In the genomic region with DNA sequence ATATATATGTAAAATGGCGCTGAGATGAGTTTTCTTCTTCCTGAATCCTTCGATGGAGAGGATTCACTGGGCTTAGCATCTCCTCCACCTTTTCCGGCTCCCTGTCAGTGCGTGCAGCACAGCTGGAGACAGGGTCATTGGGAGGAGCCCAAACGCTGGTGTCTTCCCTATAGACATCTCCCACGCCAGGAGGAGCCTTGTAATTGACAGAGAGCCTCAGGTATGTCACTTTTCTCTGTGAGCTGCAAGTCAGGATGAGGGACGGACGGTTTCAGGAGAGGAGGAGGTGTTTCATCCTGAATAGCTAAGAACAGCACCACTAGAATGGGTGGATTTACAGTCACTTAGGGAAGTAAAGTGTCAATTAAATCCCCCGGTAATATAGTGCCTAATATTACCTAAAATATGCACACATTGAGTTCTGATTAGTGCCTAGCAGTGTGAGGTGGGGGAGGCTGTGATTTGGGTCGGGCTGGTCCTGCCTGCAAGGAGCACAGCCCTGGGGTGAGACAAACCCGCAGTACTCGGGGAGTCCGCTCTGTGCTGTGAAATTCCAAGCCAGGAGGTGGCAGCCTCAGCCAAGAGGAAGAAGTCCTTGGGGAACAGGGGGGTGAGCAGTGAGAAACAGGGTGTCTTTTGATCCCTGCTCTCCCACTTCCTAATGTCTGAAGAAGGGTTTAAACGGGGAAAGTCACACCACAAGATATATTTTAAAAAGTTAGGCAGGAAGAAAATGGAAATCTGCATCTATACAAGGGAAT, we compare ENCODE assay signal across 8 cellular contexts. TPM values are rescaled to one million over a fixed set of nuclear protein-coding genes. Genes with fewer than 3 reads are reported as not detected.
DNase-seq lines count a peak whose midpoint lies in the region; ATAC-seq, FAIRE-seq and TF ChIP-seq lines count a peak whose summit lies in the region.

No MANE protein-coding gene starts in this region.

- H4K20me1 ChIP-seq in OCI-LY1 (ENCODE audit: insufficient read depth, low read length) = no peaks in the 10 kb centered on the region
- H4K20me1 ChIP-seq in keratinocyte (ENCODE audit: control insufficient read depth, extremely low read depth, insufficient read depth, low read length) = no peaks in the 10 kb centered on the region

- no peak overlapping the region for H3K9ac ChIP-seq in OCI-LY1 (ENCODE audit: low read length)
- no peak overlapping the region for H3K9ac ChIP-seq in keratinocyte (ENCODE audit: control insufficient read depth, extremely low read depth, insufficient read depth, low read length)

- no peak overlapping the region for H2AFZ ChIP-seq in OCI-LY1 (ENCODE audit: low read length)
- peak overlapping the region; percentile 12 for H2AFZ ChIP-seq in keratinocyte (ENCODE audit: control insufficient read depth, low read length)

- no peak for TF ChIP-seq POLR2A in body of pancreas (IDR thresholded peaks at IDR 0.05)

- peaks cover 6% of the 10 kb centered on the region; the same call in 1 of the 2 replicates for H3K27me3 ChIP-seq in OCI-LY1 (ENCODE audit: insufficient read depth, low read length)
- H3K27me3 ChIP-seq in body of pancreas = no peaks in the 10 kb centered on the region
- no peaks in the 10 kb centered on the region for H3K27me3 ChIP-seq in keratinocyte (ENCODE audit: control insufficient read depth, extremely low read depth, insufficient read depth, low read length)

- H3K4me2 ChIP-seq in OCI-LY1 (ENCODE audit: low read length) (no peak overlapping the region), keratinocyte (ENCODE audit: control insufficient read depth, extremely low read depth, insufficient read depth, low read depth, low read length) (peak overlapping the region; percentile 41)

- no peak for ATAC-seq in body of pancreas
- peak; percentile 61 for ATAC-seq in stimulated activated naive CD8-positive, alpha-beta T cell treated with anti-CD3 and anti-CD28 coated beads, Interleukin-15, Interleukin-2, amounts not matched to agents 100 U/mL and 50 U/mL, for 24 hours
- no peak for ATAC-seq in HG03097 (IDR thresholded peaks at IDR 0.05; ENCODE audit: low FRiP score, unreplicated experiment)

- H3K4me3 ChIP-seq in OCI-LY1 (ENCODE audit: low read depth, low read length, poor library complexity, severe bottlenecking) = no peak overlapping the region
- H3K4me3 ChIP-seq in body of pancreas = no peak overlapping the region
- no peak overlapping the region for H3K4me3 ChIP-seq in keratinocyte (ENCODE audit: control insufficient read depth in 2 of 3, extremely low read depth in 1 of 3, insufficient read depth in 2 of 3, low read depth in 1 of 3, low read length in 3 of 3)

- H3K9me3 ChIP-seq in OCI-LY1 (ENCODE audit: low read length) (no peaks in the 10 kb centered on the region), body of pancreas (no peaks in the 10 kb centered on the region), keratinocyte (ENCODE audit: control insufficient read depth, low read depth, low read length) (no peaks in the 10 kb centered on the region)

- DNase-seq in activated naive CD4-positive, alpha-beta T cell treated with Interleukin-2 at 50 U/mL for 16 hours = peak; percentile 36
- no peak for DNase-seq in activated naive CD4-positive, alpha-beta T cell (lab: John Stamatoyannopoulos, UW)
- DNase-seq in body of pancreas = peak; percentile 48 to 66 (median 62)
- DNase-seq in keratinocyte (ENCODE audit: low read depth, low spot score) = no peak
- DNase-seq in stimulated activated naive CD8-positive, alpha-beta T cell treated with anti-CD3 and anti-CD28 coated beads, Interleukin-15, Interleukin-2, amounts not matched to agents 100 U/mL and 50 U/mL, for 24 hours = peak; percentile 53
- no peak for DNase-seq in pons (ENCODE audit: low spot score)

- 61 to 70% methylated on average over 14 of the region's 14 CpGs for WGBS in body of pancreas, 2 donors

- H3K4me1 ChIP-seq in OCI-LY1 (ENCODE audit: insufficient read depth, low read length, severe bottlenecking) (no peaks in the 10 kb centered on the region), body of pancreas (peaks cover 37% of the 10 kb centered on the region), keratinocyte (ENCODE audit: control insufficient read depth, extremely low read depth, insufficient read depth, low read length) (peaks cover 40% of the 10 kb centered on the region)

- H3K36me3 ChIP-seq in OCI-LY1 (ENCODE audit: insufficient read depth, low read length) = no peaks in the 10 kb centered on the region
- H3K36me3 ChIP-seq in body of pancreas (replicated peaks in 1 of 2; ENCODE audit: insufficient read depth in 1 of 2, low read depth in 2 of 2) = peaks cover 0 to 7% of the 10 kb centered on the region in 2 donors
- H3K36me3 ChIP-seq in keratinocyte (ENCODE audit: control insufficient read depth in 2 of 2, extremely low read depth in 1 of 2, insufficient read depth in 2 of 2, low read length in 2 of 2) = no peaks in the 10 kb centered on the region

- dilution Hi-C loops in keratinocyte (cut with MboI; ENCODE audit: extremely low pct_ligation_motif_present, low sequenced_read_pairs) = no loop called here

- no peaks in the 10 kb centered on the region for H3F3A ChIP-seq in OCI-LY1 (ENCODE audit: insufficient read depth, low read length)

- FAIRE-seq in keratinocyte (lab: Jason Lieb, UNC) = peak; percentile 63

- H3K9me2 ChIP-seq in OCI-LY1 (ENCODE audit: low read depth, low read length) = no peaks in the 10 kb centered on the region

- intact Hi-C loops in body of pancreas (cut with DNase I) = no loop called here

- peak; percentile 53 for TF ChIP-seq CTCF in OCI-LY1 (IDR thresholded peaks at IDR 0.05; ENCODE audit: low read length)
- TF ChIP-seq CTCF in body of pancreas (IDR thresholded peaks at IDR 0.05) = peak in 5 of 7 experiments; percentile 39 to 67 (median 49)
- TF ChIP-seq CTCF in keratinocyte (optimal IDR thresholded peaks at IDR 0.05 in 1 of 3, IDR thresholded peaks at IDR 0.05 in 1 of 3, conservative IDR thresholded peaks at IDR 0.05 in 1 of 3; ENCODE audit: extremely low read depth in 1 of 3, insufficient read depth in 2 of 3, low read length in 3 of 3) = peak; percentile 67 to 91 (median 69)

- H3K79me2 ChIP-seq in OCI-LY1 (ENCODE audit: insufficient read depth, low read length) (no peaks in the 10 kb centered on the region), keratinocyte (ENCODE audit: control insufficient read depth, insufficient read depth, low read length) (no peaks in the 10 kb centered on the region)

- H3K27ac ChIP-seq in OCI-LY1 (ENCODE audit: low read depth, low read length, poor library complexity, severe bottlenecking) (no peak overlapping the region), body of pancreas (peak overlapping the region in 3 of 4 donors; percentile 74 to 81 (median 77)), keratinocyte (ENCODE audit: control insufficient read depth, insufficient read depth, low read length) (no peak overlapping the region)

- H3K9me1 ChIP-seq in keratinocyte (ENCODE audit: control insufficient read depth, extremely low read depth, insufficient read depth, low read length) = no peaks in the 10 kb centered on the region

RNA-seq across cellular contexts. Expression of a gene that starts 28.2 kb away (rescaled TPM):
- total RNA-seq in body of pancreas = 10 to 100 TPM; 14.3 to 15.5 TPM
- 3.1 to 4.9 TPM (median 3.8 TPM) in 3 replicates for polyA plus RNA-seq in keratinocyte
- 0.49 TPM for polyA plus RNA-seq in keratinocyte (2011; ENCODE audit: low read depth)
- polyA plus RNA-seq in keratinocyte (2011; cell fraction: cytosol; rRNA removed) = 3.5 and 5.2 TPM in 2 replicates
- polyA plus RNA-seq in keratinocyte (2011; cell fraction: nucleus; rRNA removed) = 7.2 and 11.1 TPM in 2 replicates
- 4.1 and 5.0 TPM in 2 replicates for polyA plus RNA-seq in keratinocyte (2012; ENCODE audit: low replicate concordance)
- polyA minus RNA-seq in keratinocyte = 2.3 to 8.4 TPM (median 3.1 TPM) in 3 replicates
- 4.8 TPM for polyA minus RNA-seq in keratinocyte (2011; cell fraction: cytosol; rRNA and poly(A)+ RNA removed)
- 2.0 and 3.1 TPM in 2 replicates for polyA minus RNA-seq in keratinocyte (2011; cell fraction: nucleus; rRNA and poly(A)+ RNA removed)

RNA-seq across cellular contexts. Expression of a gene that starts 59.1 kb away (rescaled TPM):
- total RNA-seq in body of pancreas = 10 to 100 TPM; 30.9 to 63.6 TPM
- polyA plus RNA-seq in keratinocyte = 55.9 to 70.0 TPM (median 61.8 TPM) in 3 replicates
- 78.7 TPM for polyA plus RNA-seq in keratinocyte (2011; ENCODE audit: low read depth)
- polyA plus RNA-seq in keratinocyte (2011; cell fraction: cytosol; rRNA removed) = 62.0 and 66.6 TPM in 2 replicates
- 128 and 134 TPM in 2 replicates for polyA plus RNA-seq in keratinocyte (2011; cell fraction: nucleus; rRNA removed)
- 42.4 and 43.7 TPM in 2 replicates for polyA plus RNA-seq in keratinocyte (2012; ENCODE audit: low replicate concordance)
- 132 to 146 TPM (median 141 TPM) in 3 replicates for polyA minus RNA-seq in keratinocyte
- 88.1 TPM for polyA minus RNA-seq in keratinocyte (2011; cell fraction: cytosol; rRNA and poly(A)+ RNA removed)
- 57.0 and 97.7 TPM in 2 replicates for polyA minus RNA-seq in keratinocyte (2011; cell fraction: nucleus; rRNA and poly(A)+ RNA removed)

RNA-seq across cellular contexts. Expression of a gene that starts 59.5 kb away (rescaled TPM):
- total RNA-seq in body of pancreas = 10 to 100 TPM in 1 of 2 donors, 1 to 10 TPM in 1; 9.9 to 13.0 TPM
- polyA plus RNA-seq in keratinocyte = 5.4 to 6.2 TPM (median 6.0 TPM) in 3 replicates
- 2.2 TPM for polyA plus RNA-seq in keratinocyte (2011; ENCODE audit: low read depth)
- 2.5 and 2.7 TPM in 2 replicates for polyA plus RNA-seq in keratinocyte (2011; cell fraction: cytosol; rRNA removed)
- 6.3 and 6.6 TPM in 2 replicates for polyA plus RNA-seq in keratinocyte (2011; cell fraction: nucleus; rRNA removed)
- polyA plus RNA-seq in keratinocyte (2012; ENCODE audit: low replicate concordance) = 1.6 and 4.9 TPM in 2 replicates
- polyA minus RNA-seq in keratinocyte = 8.1 to 26.6 TPM (median 11.4 TPM) in 3 replicates
- polyA minus RNA-seq in keratinocyte (2011; cell fraction: cytosol; rRNA and poly(A)+ RNA removed) = 3.1 TPM
- 5.4 and 7.4 TPM in 2 replicates for polyA minus RNA-seq in keratinocyte (2011; cell fraction: nucleus; rRNA and poly(A)+ RNA removed)

Comparison
In these comparisons a context has a peak if more than half of its experiments do, and no peak if none do; other contexts are left out.
1. DNase-seq: peak in activated naive CD4-positive, alpha-beta T cell treated with Interleukin-2 at 50 U/mL for 16 hours (single experiment), body of pancreas (4 of 4) and stimulated activated naive CD8-positive, alpha-beta T cell treated with anti-CD3 and anti-CD28 coated beads, Interleukin-15, Interleukin-2, amounts not matched to agents 100 U/mL and 50 U/mL, for 24 hours (single experiment); none in activated naive CD4-positive, alpha-beta T cell (0 of 4), keratinocyte (single experiment) and pons (single experiment).
2. H3K27ac ChIP-seq: peak in body of pancreas (3 of 4); none in OCI-LY1 (single experiment) and keratinocyte (single experiment).
3. Peak in every context shown above with its lines, with median percentiles within 50 percentile points of each other: CTCF ChIP-seq.